Comparison of ENCODE assay signal across 2 cellular contexts in the genomic region with DNA sequence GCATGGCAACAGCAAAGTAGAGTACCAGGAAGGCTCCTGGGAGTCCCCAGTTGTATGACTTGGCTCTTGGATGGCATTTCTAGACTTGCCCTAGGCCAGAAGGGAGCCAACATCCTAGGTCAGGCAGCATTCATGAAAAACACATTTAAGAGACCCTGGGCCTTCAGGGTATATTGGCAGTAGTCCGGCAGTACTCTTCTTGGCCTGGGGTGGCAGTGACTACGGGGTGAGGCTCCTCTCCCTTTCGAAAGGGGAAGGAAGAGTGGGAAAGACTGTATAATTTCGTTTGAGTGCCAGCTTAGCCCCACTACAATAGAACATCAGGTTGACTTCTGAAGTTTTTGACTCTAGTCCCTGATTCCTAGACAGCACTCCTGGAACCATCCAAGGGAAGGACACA.
TF ChIP-seq lines count a peak whose summit lies in the region.

No MANE protein-coding gene starts in this region.

TF ChIP-seq in GM23338, 12 proteins besides CTCF, POLR2A, EP300 and RAD21:
- TF ChIP-seq ZNF331 (CRISPR knock-in tag; IDR thresholded peaks at IDR 0.05; ENCODE audit: low read depth) (no peak), STAT1 (IDR thresholded peaks at IDR 0.05; ENCODE audit: unreplicated experiment) (no peak), ETS1 (IDR thresholded peaks at IDR 0.05) (no peak), ZNF114 (CRISPR knock-in tag; IDR thresholded peaks at IDR 0.05) (no peak), EZH2 (IDR thresholded peaks at IDR 0.05; ENCODE audit: low read depth, unreplicated experiment) (no peak), EZH2phosphoT487 (IDR thresholded peaks at IDR 0.05; ENCODE audit: unreplicated experiment) (no peak), JUNB (IDR thresholded peaks at IDR 0.05; ENCODE audit: unreplicated experiment) (no peak), CREB1 (CRISPR knock-in tag; IDR thresholded peaks at IDR 0.05; ENCODE audit: low read depth) (no peak)

TF ChIP-seq in H1, 55 proteins besides CTCF, POLR2A, EP300 and RAD21:
- no peak for TF ChIP-seq RBBP5 (IDR thresholded peaks at IDR 0.05; ENCODE audit: borderline replicate concordance, low read depth, low read length)
